Comparison of ENCODE assay signal across 8 cellular contexts in the genomic region with DNA sequence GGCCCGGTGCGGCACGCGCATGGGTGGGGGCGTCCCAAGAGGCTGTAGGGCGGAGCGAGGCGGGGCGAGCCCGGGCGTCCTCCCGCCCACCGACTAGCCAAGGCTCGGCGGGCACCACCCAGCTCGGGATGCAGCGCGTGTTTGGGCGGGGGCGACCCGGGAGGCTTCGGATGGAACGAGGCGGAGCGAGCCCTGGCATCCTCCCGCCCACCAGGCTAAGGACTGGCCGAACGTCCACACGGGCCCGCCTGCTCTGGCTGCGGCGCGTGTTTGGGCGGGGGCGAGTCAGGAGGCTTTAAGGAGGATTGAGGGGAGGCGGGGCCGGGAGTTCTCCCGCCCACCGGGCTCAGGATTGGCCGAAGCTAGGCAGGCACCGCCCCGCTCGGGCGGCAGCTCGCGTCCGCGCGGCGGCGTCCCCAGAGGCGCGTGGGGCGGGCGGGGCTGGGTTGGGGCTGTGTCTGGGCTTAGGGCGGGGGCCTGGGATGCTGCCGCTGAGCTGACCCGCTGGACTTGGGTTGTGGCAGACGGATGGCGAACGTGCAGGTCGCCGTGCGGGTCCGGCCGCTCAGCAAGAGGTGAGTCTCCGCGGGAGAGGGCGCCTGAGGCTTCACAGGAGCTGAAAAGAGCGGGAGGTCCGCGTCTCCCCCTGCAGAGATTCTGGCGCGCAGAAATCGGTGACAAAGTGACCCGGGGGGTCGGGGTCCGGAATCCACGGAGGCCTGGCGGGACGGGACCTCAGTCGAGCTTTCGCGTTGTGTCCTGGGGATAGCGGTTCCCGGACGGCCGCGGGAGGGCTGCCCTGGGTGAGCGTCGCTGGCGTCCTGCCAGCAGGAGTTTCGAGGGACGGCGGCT.
A peak's percentile ranks its signal among the peaks of the same experiment; 100 is the strongest.
DNase-seq lines count a peak whose midpoint lies in the region; ATAC-seq lines count a peak whose summit lies in the region.

TSS of gene STARD9 (plus strand) at position 419 of the 852 bp plus-strand sequence. CDS start at position 529, 110 bp downstream.

- no peaks in the 10 kb centered on the region for H3K36me3 Mint-ChIP-seq in central memory CD8-positive, alpha-beta T cell (ENCODE audit: insufficient read depth)

- peak within 1 kb of the TSS; percentile 83 for H3K4me3 Mint-ChIP-seq in central memory CD8-positive, alpha-beta T cell

- H3K27me3 Mint-ChIP-seq in central memory CD8-positive, alpha-beta T cell: no peaks in the 10 kb centered on the region

- DNase-seq in AG20443 (ENCODE audit: low spot score) (peak; percentile 98), NCI-H446 (lab: John Stamatoyannopoulos, UW) (peak; percentile 96 to 97), islet precursor cell (peak; percentile 99)
- DNase-seq in activated CD4-positive, CD25-positive, alpha-beta regulatory T cell (lab: John Stamatoyannopoulos, UW): peak; percentile 89 to 99 (median 90)
- DNase-seq in central memory CD8-positive, alpha-beta T cell (ENCODE audit: low spot score in 2 of 2): peak; percentile 90
- peak; percentile 92 for DNase-seq in stimulated activated CD4-positive, alpha-beta T cell treated with anti-CD3 and anti-CD28 coated beads, Interleukin-12 subunit alpha, Interleukin-12 subunit beta, amount 100 ng/mL, for 4 hours

- peaks cover 19% of the 10 kb centered on the region for H3K4me1 Mint-ChIP-seq in central memory CD8-positive, alpha-beta T cell

- H3K27ac Mint-ChIP-seq in central memory CD8-positive, alpha-beta T cell (ENCODE audit: low read depth): peak within 1 kb of the TSS; percentile 67

- peak; percentile 92 for ATAC-seq in GM19043 (IDR thresholded peaks at IDR 0.05; ENCODE audit: low read depth, unreplicated experiment)
- peak; percentile 90 for ATAC-seq in HG03354 (IDR thresholded peaks at IDR 0.05; ENCODE audit: poor library complexity, severe bottlenecking, unreplicated experiment)
- peak; percentile 95 for ATAC-seq in central memory CD8-positive, alpha-beta T cell (replicated peaks; ENCODE audit: extremely low read depth, poor library complexity, severe bottlenecking)

- H3K9me3 Mint-ChIP-seq in central memory CD8-positive, alpha-beta T cell: no peaks in the 10 kb centered on the region

Comparison
In these comparisons a context has a peak if more than half of its experiments do, and no peak if none do; other contexts are left out.
1. Peak in every context shown above with its lines: DNase-seq and ATAC-seq.